ENCODE assay signal across 15 cellular contexts in the genomic region with DNA sequence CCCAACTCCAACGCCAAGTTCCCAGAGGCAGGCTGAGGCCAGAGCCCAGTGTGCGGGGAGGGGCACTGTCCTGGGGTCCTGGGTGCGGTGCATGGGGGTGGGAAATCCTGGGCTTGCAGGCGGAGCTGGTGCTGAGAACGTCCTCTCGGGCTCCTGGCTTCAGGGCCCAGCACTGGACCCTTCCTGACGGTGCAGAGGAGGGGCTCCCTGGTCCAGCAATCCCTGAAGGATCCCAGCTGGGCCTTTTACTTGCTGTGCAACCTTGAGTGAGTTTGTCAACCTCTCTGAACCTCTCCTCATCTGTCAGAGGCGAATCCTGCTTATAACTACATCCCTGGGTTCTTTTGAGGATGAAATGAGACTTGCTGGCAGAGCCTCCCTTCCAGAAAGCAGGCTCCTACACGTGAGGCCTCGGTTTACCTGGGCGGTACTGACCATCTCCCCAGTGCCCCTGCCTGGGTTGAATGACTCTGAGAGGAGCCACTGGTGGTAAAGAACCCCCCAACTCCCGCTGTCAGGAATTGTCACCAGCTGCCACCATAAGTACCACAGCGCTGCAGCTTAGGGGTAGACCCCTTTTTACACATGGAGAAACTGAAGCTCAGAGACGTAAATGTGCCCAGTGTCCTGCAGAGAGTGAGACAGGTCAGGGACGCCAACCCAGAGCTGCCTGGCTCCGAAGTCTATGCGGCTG.
DNase-seq lines count a peak whose midpoint lies in the region; ATAC-seq and TF ChIP-seq lines count a peak whose summit lies in the region.
"Had no signal": no experiment of that assay in that cellular context is flagged by ENCODE, and none has a peak within 500 bp of the region (broad histone marks: within the 10 kb centered on the region; RNA-seq: fewer than 3 reads in every experiment).

No MANE protein-coding gene starts in this region.

- H3K4me1 ChIP-seq in HUES64 (ENCODE audit: insufficient read depth, low read length): peaks cover 14% of the 10 kb centered on the region
- peaks cover 7 to 8% of the 10 kb centered on the region in 2 donors for H3K4me1 ChIP-seq in esophagus (ENCODE audit: control insufficient read depth in 2 of 2, insufficient read depth in 2 of 2, low read length in 1 of 2)
- H3K4me1 ChIP-seq in stomach smooth muscle (ENCODE audit: control insufficient read depth, insufficient read depth, low read length): peaks cover 23% of the 10 kb centered on the region

- H3K9me3 ChIP-seq in HUES64 (ENCODE audit: insufficient read depth, low read depth, low read length) (peaks cover 7% of the 10 kb centered on the region; the same call in 1 of the 2 replicates), esophagus (ENCODE audit: control insufficient read depth in 2 of 2, insufficient read depth in 1 of 2, low read depth in 1 of 2, low read length in 1 of 2) (no peaks in the 10 kb centered on the region), stomach smooth muscle (ENCODE audit: control insufficient read depth in 2 of 2, low read length in 2 of 2) (peaks cover 0 to 2% of the 10 kb centered on the region in 2 donors)
- H3K9me3 ChIP-seq: neutrophil had no signal

- TF ChIP-seq CTCF in omental fat pad (IDR thresholded peaks at IDR 0.05): no peak

- H3K27me3 ChIP-seq in HUES64 (ENCODE audit: insufficient read depth, low read length) (no peaks in the 10 kb centered on the region), esophagus (ENCODE audit: control insufficient read depth in 1 of 2, insufficient read depth in 2 of 2, low read length in 2 of 2) (no peaks in the 10 kb centered on the region), stomach smooth muscle (ENCODE audit: control insufficient read depth in 1 of 2, insufficient read depth in 2 of 2, low read length in 2 of 2) (no peaks in the 10 kb centered on the region)

- DNase-seq in mesenteric fat pad (ENCODE audit: low spot score) (peak; percentile 45), omental fat pad (ENCODE audit: low spot score) (no peak)
- DNase-seq: COR-L47; immature natural killer cell; NCI-H510A; SHP77 treated with DMSO at 0.1 percent for 48 hours; stimulated activated CD4-positive, alpha-beta T cell treated with anti-CD3 and anti-CD28 coated beads, Interleukin-2, amount 100 ng/mL, for 24 hours; stimulated activated naive B cell treated with anti-CD40 and anti-IgM and Interleukin-4, amounts not matched to agents 10 μg/mL and 1 μg/mL and 100 μg/mL, for 72 hours had no signal

- H3K36me3 ChIP-seq in HUES64 (ENCODE audit: insufficient read depth, low read length) (no peaks in the 10 kb centered on the region), esophagus (ENCODE audit: control insufficient read depth in 2 of 2, insufficient read depth in 2 of 2, low read length in 1 of 2) (no peaks in the 10 kb centered on the region), stomach smooth muscle (ENCODE audit: control insufficient read depth in 2 of 2, insufficient read depth in 2 of 2, low read length in 2 of 2) (no peaks in the 10 kb centered on the region)
- H3K36me3 ChIP-seq: neutrophil had no signal

- WGBS in HUES64: 57% methylated on average over 17 of the region's 17 CpGs
- WGBS in esophagus, 2 donors: 76 to 83% methylated on average over 16 to 17 of the region's 17 CpGs

- H3K4me3 ChIP-seq in HUES64 (ENCODE audit: low read length): peak overlapping the region; percentile 42
- H3K4me3 ChIP-seq in esophagus (ENCODE audit: low read depth in 1 of 2, low read length in 2 of 2): no peak overlapping the region
- peak overlapping the region in 1 of 2 donors; percentile 49 for H3K4me3 ChIP-seq in stomach smooth muscle (ENCODE audit: low read length in 2 of 2)

- no peak overlapping the region for H3K27ac ChIP-seq in HUES64 (ENCODE audit: low read depth, low read length)
- H3K27ac ChIP-seq in esophagus (ENCODE audit: low read depth in 2 of 2, low read length in 1 of 2): peak overlapping the region; percentile 65 to 71
- peak overlapping the region; percentile 64 for H3K27ac ChIP-seq in stomach smooth muscle (ENCODE audit: low read length)
- H3K27ac ChIP-seq: neutrophil had no signal

- H3K9ac ChIP-seq in HUES64 (ENCODE audit: low read depth, low read length) (no peak overlapping the region), stomach smooth muscle (ENCODE audit: low read length in 2 of 2) (peak overlapping the region in 1 of 2 donors; percentile 55)

- ATAC-seq in omental fat pad (ENCODE audit: low FRiP score): no peak
- ATAC-seq in GM19023 (IDR thresholded peaks at IDR 0.05; ENCODE audit: unreplicated experiment): no peak
- ATAC-seq in GM18867 (IDR thresholded peaks at IDR 0.05; ENCODE audit: unreplicated experiment): no peak
- no peak for ATAC-seq in HG02642 (IDR thresholded peaks at IDR 0.05; ENCODE audit: poor library complexity, unreplicated experiment)
- ATAC-seq: stimulated activated naive B cell treated with anti-CD40 and anti-IgM and Interleukin-4, amounts not matched to agents 10 μg/mL and 1 μg/mL and 100 μg/mL, for 72 hours had no signal
